ENCODE assay signal across 22 cellular contexts in genomic region chr1:44259090-44259489, GRCh38.
"Had no signal": no experiment of that assay in that cellular context is flagged by ENCODE, and none has a peak within 500 bp of the region (broad histone marks: within the 10 kb centered on the region; RNA-seq: fewer than 3 reads in every experiment).

No MANE protein-coding gene starts in this region.

- DNase-seq: natural killer cell; occipital lobe; ovary; psoas muscle; right cardiac atrium; right lobe of liver; sigmoid colon; small intestine; stimulated activated CD4-positive, alpha-beta T cell treated with anti-CD3 and anti-CD28 coated beads, Interleukin-15, amount 100 ng/mL, for 24 hours; stimulated activated CD4-positive, alpha-beta T cell treated with anti-CD3 and anti-CD28 coated beads, Interleukin-2, amount 100 ng/mL, for 24 hours; stimulated activated CD4-positive, alpha-beta T cell treated with anti-CD3 and anti-CD28 coated beads, Interleukin-2, amount 100 ng/mL, for 48 hours; stimulated activated CD4-positive, alpha-beta T cell treated with anti-CD3 and anti-CD28 coated beads, Interleukin-4, amount 100 ng/mL, for 24 hours; stimulated activated naive B cell treated with anti-CD40 and anti-IgM and Interleukin-4, amounts not matched to agents 10 μg/mL and 1 μg/mL and 100 μg/mL, for 72 hours; stimulated activated naive CD4-positive, alpha-beta T cell treated with Interleukin-2 at 50 U/mL for 16 hours; stomach; tibial artery; transverse colon; upper lobe of right lung; uterus had no signal

- H3K27ac ChIP-seq: neural progenitor cell, ovary, parathyroid adenoma, psoas muscle, right lobe of liver, sigmoid colon, stomach, thoracic aorta, tibial artery, upper lobe of right lung, uterus had no signal

- H3K36me3 ChIP-seq: neural progenitor cell, ovary, right lobe of liver, thoracic aorta, transverse colon, upper lobe of right lung, uterus had no signal

- H3K9me3 ChIP-seq: ovary, psoas muscle, right lobe of liver, sigmoid colon, stomach, thoracic aorta, tibial artery, transverse colon, upper lobe of right lung, uterus had no signal

- H3K4me1 ChIP-seq: parathyroid adenoma, psoas muscle, right lobe of liver, sigmoid colon, tibial artery, uterus had no signal

- FAIRE-seq: small intestine had no signal

- H3K4me3 ChIP-seq: neural progenitor cell, ovary, psoas muscle, right lobe of liver, sigmoid colon, stomach, thoracic aorta, tibial artery, transverse colon, upper lobe of right lung, uterus had no signal

- H3K27me3 ChIP-seq: neural progenitor cell, ovary, right lobe of liver, sigmoid colon, stomach, tibial artery, transverse colon, upper lobe of right lung, uterus had no signal

- H3K9ac ChIP-seq: neural progenitor cell, parathyroid adenoma had no signal
